ENCODE assay signal across 33 cellular contexts in the genomic region with DNA sequence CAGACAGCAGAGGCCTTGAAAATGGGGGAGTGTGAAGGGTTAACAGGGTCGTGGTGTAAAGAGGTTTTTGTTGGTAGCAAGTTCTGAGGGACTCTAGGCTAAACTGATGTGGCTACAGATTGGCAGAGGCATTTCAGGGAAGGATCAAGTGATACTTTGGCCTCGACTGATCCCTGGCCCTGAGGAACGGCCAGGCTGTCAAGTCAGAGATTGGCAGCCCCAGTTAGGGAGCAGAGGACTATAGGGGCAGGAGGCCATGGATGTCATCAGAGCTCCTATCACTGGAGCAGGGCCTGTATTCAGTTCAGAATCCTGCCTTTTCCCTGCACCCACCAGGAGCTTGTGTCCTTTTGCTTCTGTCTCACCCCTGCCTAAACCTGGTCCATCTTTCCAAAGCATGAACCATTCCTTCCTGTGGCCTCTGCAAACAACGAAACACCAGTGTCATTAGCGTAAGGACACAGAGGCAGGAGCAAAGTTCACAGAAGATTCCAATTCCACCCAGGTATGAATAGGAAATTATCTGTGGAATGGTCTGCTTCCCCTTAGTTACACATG.
"Had no signal": no experiment of that assay in that cellular context is flagged by ENCODE, and none has a peak within 500 bp of the region (broad histone marks: within the 10 kb centered on the region; RNA-seq: fewer than 3 reads in every experiment).

No MANE protein-coding gene starts in this region.

- H3K4me3 ChIP-seq: adrenal gland, body of pancreas, breast epithelium had no signal

- ATAC-seq: activated CD8-positive, alpha-beta T cell treated with anti-CD3 and anti-CD28 coated beads for 36 hours; activated naive CD4-positive, alpha-beta T cell treated with anti-CD3 and anti-CD28 coated beads, Interleukin-2, amount 50 U/mL, for 72 hours; activated T-cell treated with anti-CD3 and anti-CD28 coated beads, Interleukin-2, amount 50 U/mL, for 4 hours; activated T-cell treated with anti-CD3 and anti-CD28 coated beads, Interleukin-2, amount 50 U/mL, for 72 hours; activated T-helper 17 cell treated with anti-CD3 and anti-CD28 coated beads, Interleukin-2, amount 50 U/mL, for 72 hours; body of pancreas had no signal

- H3K27me3 ChIP-seq: body of pancreas, brain microvascular endothelial cell had no signal

- H3K4me1 ChIP-seq: breast epithelium had no signal

- H3K36me3 ChIP-seq: adrenal gland, brain microvascular endothelial cell, breast epithelium had no signal

- DNase-seq: activated B cell treated with CpG ODN at 0.5 μM for 24 hours; activated CD4-positive, alpha-beta memory T cell treated with anti-CD3 and anti-CD28 coated beads for 36 hours; activated CD4-positive, alpha-beta T cell treated with anti-CD3 and anti-CD28 coated beads for 4 hours; activated CD4-positive, alpha-beta T cell treated with anti-CD3 and anti-CD28 coated beads, Interleukin-2, amount 10 ng/mL, durations not matched to agents 24 days and 14 days; activated CD4-positive, alpha-beta T cell treated with anti-CD3 and anti-CD28 coated beads, Interleukin-2, amount 50 U/mL, for 1 hour; activated CD4-positive, alpha-beta T cell treated with anti-CD3 and anti-CD28 coated beads, Interleukin-2, amount 50 U/mL, for 4 hours; activated CD4-positive, CD25-positive, alpha-beta regulatory T cell treated with anti-CD3 and anti-CD28 coated beads, Interleukin-2, amount 50 U/mL, for 72 hours; activated CD8-positive, alpha-beta memory T cell treated with anti-CD3 and anti-CD28 coated beads, Interleukin-2, amount 50 U/mL, for 4 hours; activated CD8-positive, alpha-beta T cell treated with anti-CD3 and anti-CD28 coated beads for 36 hours; activated effector memory CD4-positive, alpha-beta T cell treated with anti-CD3 and anti-CD28 coated beads, Interleukin-2, amount 50 U/mL, for 16 hours; activated gamma-delta T cell treated with Interleukin-2 at 50 U/mL for 16 hours; activated naive CD4-positive, alpha-beta T cell; activated naive CD4-positive, alpha-beta T cell treated with anti-CD3 and anti-CD28 coated beads for 36 hours; activated naive CD4-positive, alpha-beta T cell treated with anti-CD3 and anti-CD28 coated beads, Interleukin-2, amount 50 U/mL, for 16 hours; activated naive CD8-positive, alpha-beta T cell treated with anti-CD3 and anti-CD28 coated beads for 36 hours; activated T-cell treated with anti-CD3 and anti-CD28 coated beads for 4 hours; activated T-cell treated with anti-CD3 and anti-CD28 coated beads, Interleukin-2, amount 50 U/mL, for 1 hour; activated T-cell treated with anti-CD3 and anti-CD28 coated beads, Interleukin-2, amount 50 U/mL, for 4 hours; activated T-cell treated with anti-CD3 and anti-CD28 coated beads, Interleukin-2, amount 50 U/mL, for 72 hours; adrenal gland; amniotic stem cell; aorta; body of pancreas; brain microvascular endothelial cell; central memory CD4-positive, alpha-beta T cell; T-helper 1 cell; T-helper 2 cell; T-helper 9 cell had no signal

- H3K27ac ChIP-seq: adrenal gland, body of pancreas, brain microvascular endothelial cell, breast epithelium, VCaP had no signal

- H3K9me3 ChIP-seq: adrenal gland, body of pancreas had no signal

- FAIRE-seq: TTC549 had no signal
